19 cellular contexts compared by ENCODE assay signal in genomic region chr13:80448725-80449124, GRCh38.
"Had no signal": no experiment of that assay in that cellular context is flagged by ENCODE, and none has a peak within 500 bp of the region (broad histone marks: within the 10 kb centered on the region; RNA-seq: fewer than 3 reads in every experiment).

No MANE protein-coding gene starts in this region.

- H3K4me3 ChIP-seq: colonic mucosa, esophagus squamous epithelium, mucosa of descending colon, pancreas, right lobe of liver, skin epidermis, thoracic aorta, transverse colon had no signal

- H3K36me3 ChIP-seq: colonic mucosa, esophagus squamous epithelium, pancreas, right lobe of liver, thoracic aorta, transverse colon had no signal

- DNase-seq: colonic mucosa; dermis blood vessel endothelial cell; esophagus squamous epithelium; foreskin keratinocyte; kidney; left cardiac atrium; mucosa of descending colon; natural killer cell; nucleus accumbens; pancreas; right lobe of liver; stimulated activated CD4-positive, alpha-beta T cell treated with anti-CD3 and anti-CD28 coated beads, Interleukin-2, amount 100 ng/mL, for 24 hours; stimulated activated CD4-positive, alpha-beta T cell treated with anti-CD3 and anti-CD28 coated beads, Interleukin-4, amount 100 ng/mL, for 4 hours; stimulated activated naive B cell treated with anti-CD40 and anti-IgM and Interleukin-4, amounts not matched to agents 10 μg/mL and 1 μg/mL and 100 μg/mL, for 72 hours; stimulated activated naive CD8-positive, alpha-beta T cell treated with anti-CD3 and anti-CD28 coated beads, Interleukin-15, amount 100 ng/mL, for 72 hours; substantia nigra; transverse colon had no signal

- H3K9me3 ChIP-seq: colonic mucosa, esophagus squamous epithelium, mucosa of descending colon, pancreas, right lobe of liver, thoracic aorta, transverse colon had no signal

- H3K27ac ChIP-seq: colonic mucosa, esophagus squamous epithelium, foreskin keratinocyte, pancreas, right lobe of liver, skin epidermis, thoracic aorta, transverse colon had no signal

- H3K27me3 ChIP-seq: colonic mucosa, esophagus squamous epithelium, pancreas, right lobe of liver, transverse colon had no signal

- ATAC-seq: foreskin keratinocyte; mucosa of descending colon; natural killer cell; pancreas; stimulated activated naive CD8-positive, alpha-beta T cell treated with anti-CD3 and anti-CD28 coated beads, Interleukin-15, amount 100 ng/mL, for 72 hours had no signal

- H3K4me1 ChIP-seq: colonic mucosa, esophagus squamous epithelium, foreskin keratinocyte, pancreas, transverse colon had no signal

- FAIRE-seq: kidney, pancreas had no signal
